In genomic region chr1:164718821-164719220, GRCh38 we compare ENCODE assay signal across 18 cellular contexts.
DNase-seq lines count a peak whose midpoint lies in the region; TF ChIP-seq lines count a peak whose summit lies in the region.
"Had no signal": no experiment of that assay in that cellular context is flagged by ENCODE, and none has a peak within 500 bp of the region (broad histone marks: within the 10 kb centered on the region; RNA-seq: fewer than 3 reads in every experiment).

No MANE protein-coding gene starts in this region.

- H4K91ac ChIP-seq in H9 (ENCODE audit: insufficient read length, low read depth, low read length) = no peak overlapping the region

- H3K9me3 ChIP-seq in prostate gland (no peaks in the 10 kb centered on the region), H9 (ENCODE audit: control insufficient read depth, low read depth, low read length) (no peaks in the 10 kb centered on the region)
- H3K9me3 ChIP-seq: heart left ventricle had no signal

- H3K4ac ChIP-seq in H9 (ENCODE audit: low read depth, low read length) = no peak overlapping the region

- no peak overlapping the region for H2AFZ ChIP-seq in H9 (ENCODE audit: low read length)

- H3K4me1 Mint-ChIP-seq in H9 = peaks cover 19 to 24% of the 10 kb centered on the region in 2 experiments

- peaks cover 3% of the 10 kb centered on the region for H3K79me1 ChIP-seq in H9 (ENCODE audit: insufficient read depth, low read depth, low read length, poor library complexity, severe bottlenecking)

- H3K18ac ChIP-seq in H9 (ENCODE audit: insufficient read length, low read depth, low read length) = no peak overlapping the region

- no peaks in the 10 kb centered on the region for H4K20me1 ChIP-seq in H9 (ENCODE audit: control insufficient read depth, insufficient read depth, insufficient read length)

- no peak overlapping the region for H3K14ac ChIP-seq in H9 (ENCODE audit: insufficient read depth, low read length)

- no peak overlapping the region for H2BK12ac ChIP-seq in H9 (ENCODE audit: insufficient read length, low read depth, low read length)

- H3K23me2 ChIP-seq in H9 (ENCODE audit: insufficient read length, low read depth, low read length, poor library complexity, severe bottlenecking) = no peaks in the 10 kb centered on the region

- H3T11ph ChIP-seq in H9 (ENCODE audit: low read length) = no peak overlapping the region

- no peak overlapping the region for H3K56ac ChIP-seq in H9 (ENCODE audit: insufficient read length, low read depth, low read length)

- H3K79me2 ChIP-seq in H9 (ENCODE audit: insufficient read depth, low read length) = peaks cover 3% of the 10 kb centered on the region; the same call in 1 of the 2 replicates

- H3K4me3 Mint-ChIP-seq in H9 = no peak overlapping the region
- H3K4me3 Mint-ChIP-seq: IgD-negative memory B cell; natural killer cell treated with Interleukin-12 subunit alpha and Interleukin-12 subunit beta and Interleukin-15 and Interleukin-18, amount 100 ng/mL, for 72 hours; stimulated activated naive CD8-positive, alpha-beta T cell treated with anti-CD3 and anti-CD28 coated beads, Interleukin-15, amount 100 ng/mL, for 72 hours had no signal

- no peak overlapping the region for H4K5ac ChIP-seq in H9 (ENCODE audit: insufficient read length, low read depth, low read length)

- no peak overlapping the region for H3K4me2 ChIP-seq in H9 (ENCODE audit: insufficient read depth, insufficient read length, low read length)

- H3K9ac ChIP-seq in H9 (ENCODE audit: extremely low read depth, insufficient read length, low read length) = no peak overlapping the region

- H3K36me3 Mint-ChIP-seq in H9 (ENCODE audit: insufficient read depth in 1 of 3, low read depth in 3 of 3) = peaks cover 0 to 2% (median 0%) of the 10 kb centered on the region in 3 experiments; a peak in 2 of 7 replicates
- H3K36me3 Mint-ChIP-seq: IgD-negative memory B cell; natural killer cell treated with Interleukin-12 subunit alpha and Interleukin-12 subunit beta and Interleukin-15 and Interleukin-18, amount 100 ng/mL, for 72 hours had no signal

- H3K4me1 ChIP-seq in prostate gland (replicated peaks) (peaks cover 6% of the 10 kb centered on the region), H9 (ENCODE audit: insufficient read depth, low read length) (no peaks in the 10 kb centered on the region)

- H3K4me3 ChIP-seq in prostate gland = no peak overlapping the region
- H3K4me3 ChIP-seq: heart left ventricle had no signal

- no peak for TF ChIP-seq POLR2A in prostate gland (IDR thresholded peaks at IDR 0.05)

- H3K27ac ChIP-seq in VCaP = peak overlapping the region; percentile 40
- peak overlapping the region; percentile 14 to 30 for H3K27ac ChIP-seq in prostate gland
- H3K27ac ChIP-seq in H9 (ENCODE audit: insufficient read length, low read depth, low read length) = no peak overlapping the region

- intact Hi-C loops in prostate gland (cut with DNase I) = no loop called here

- H3K9me3 Mint-ChIP-seq in H9 = no peaks in the 10 kb centered on the region

- no peak overlapping the region for H2BK20ac ChIP-seq in H9 (ENCODE audit: low read depth, low read length, poor library complexity, severe bottlenecking)

- no peak overlapping the region for H2BK120ac ChIP-seq in H9 (ENCODE audit: low read depth, low read length, poor library complexity, severe bottlenecking)

- WGBS in prostate gland = 37% methylated on average over 1 of the region's 1 CpG
- no CpG with 5 or more reads among the region's 1 CpG for WGBS in H9 (ENCODE audit: extremely low coverage, insufficient read length, low lambda C conversion rate)

- no peak overlapping the region for H2BK5ac ChIP-seq in H9 (ENCODE audit: insufficient read length, low read length)

- no peak overlapping the region for H4K8ac ChIP-seq in H9 (replicated peaks; ENCODE audit: insufficient read length, low read depth, low read length)

- TF ChIP-seq CTCF in VCaP (conservative IDR thresholded peaks at IDR 0.05) = no peak
- no peak for TF ChIP-seq CTCF in prostate gland (IDR thresholded peaks at IDR 0.05)
- TF ChIP-seq CTCF in H9 (conservative IDR thresholded peaks at IDR 0.05) = no peak

- no peaks in the 10 kb centered on the region for H3K36me3 ChIP-seq in prostate gland
- H3K36me3 ChIP-seq: heart left ventricle had no signal

- DNase-seq in EH (ENCODE audit: low read depth) (peak; percentile 60), fibroblast of peridontal ligament (ENCODE audit: extremely low read depth) (peak; percentile 48), prostate gland (ENCODE audit: low spot score) (no peak), Kasumi-1 (lab: John Stamatoyannopoulos, UW) (no peak), GF-D8 (lab: John Stamatoyannopoulos, UW) (no peak), AML-193 (lab: John Stamatoyannopoulos, UW) (no peak), H9 (no peak)
- DNase-seq: activated effector memory CD4-positive, alpha-beta T cell treated with Interleukin-2 at 50 U/mL for 16 hours; heart left ventricle; NCI-H2081 treated with DMSO at 0.1 percent for 48 hours; NCI-H510A treated with DMSO at 0.1 percent for 48 hours; retina; SIG-M5; stimulated activated naive CD8-positive, alpha-beta T cell treated with anti-CD3 and anti-CD28 coated beads, Interleukin-15, amount 100 ng/mL, for 72 hours; T-helper 2 cell had no signal

- H3K27me3 ChIP-seq in prostate gland (replicated peaks; ENCODE audit: insufficient read depth) = no peaks in the 10 kb centered on the region
- no peaks in the 10 kb centered on the region for H3K27me3 ChIP-seq in H9 (ENCODE audit: insufficient read depth, low read length)

- no peak overlapping the region for H2BK15ac ChIP-seq in H9 (ENCODE audit: low read depth, low read length)

- no peak overlapping the region for H3K23ac ChIP-seq in H9 (ENCODE audit: insufficient read length, low read depth, low read length)

- no peak overlapping the region for H2AK5ac ChIP-seq in H9 (ENCODE audit: insufficient read length, low read length)

- H3K27ac Mint-ChIP-seq in H9 = no peak overlapping the region; a peak in 1 of 7 replicates
- H3K27ac Mint-ChIP-seq: IgD-negative memory B cell; natural killer cell treated with Interleukin-12 subunit alpha and Interleukin-12 subunit beta and Interleukin-15 and Interleukin-18, amount 100 ng/mL, for 72 hours; stimulated activated naive CD8-positive, alpha-beta T cell treated with anti-CD3 and anti-CD28 coated beads, Interleukin-15, amount 100 ng/mL, for 72 hours had no signal

- no peaks in the 10 kb centered on the region for H3K27me3 Mint-ChIP-seq in H9 (ENCODE audit: low read depth)

Comparison
In these comparisons a context has a peak if more than half of its experiments do, and no peak if none do; other contexts are left out.
1. DNase-seq: peak in EH (single experiment) and fibroblast of peridontal ligament (single experiment); none in prostate gland (single experiment), Kasumi-1 (0 of 2), GF-D8 (single experiment), AML-193 (0 of 2) and H9 (single experiment).